In genomic region chr12:123657211-123657610, GRCh38 we compare ENCODE assay signal across 18 cellular contexts. TPM values are rescaled to one million over a fixed set of nuclear protein-coding genes. Genes with fewer than 3 reads are reported as not detected.
DNase-seq lines count a peak whose midpoint lies in the region; ATAC-seq and TF ChIP-seq lines count a peak whose summit lies in the region.
"Had no signal": no experiment of that assay in that cellular context is flagged by ENCODE, and none has a peak within 500 bp of the region (broad histone marks: within the 10 kb centered on the region; RNA-seq: fewer than 3 reads in every experiment).

No MANE protein-coding gene starts in this region.

- POLR2A ChIA-PET in activated naive CD8-positive, alpha-beta T cell treated with anti-CD3 and anti-CD28 coated beads, Interleukin-2, amount 10 ng/mL, durations not matched to agents 7 days and 5 days (lab: Charles Lee), result no interaction called here
- POLR2A ChIA-PET in WTC11 (lab: Charles Lee), result interaction anchor here (0.5 to 0.6 kb wide), 2 partner anchors 57 to 1679 kb away, joined by 3 to 7 read pairs; no protein-coding TSS in a partner anchor

- H3K14ac ChIP-seq in neuronal stem cell (ENCODE audit: low read length), result no peak overlapping the region

- peaks cover 21% of the 10 kb centered on the region for H3K36me3 Mint-ChIP-seq in activated naive CD8-positive, alpha-beta T cell treated with anti-CD3 and anti-CD28 coated beads, Interleukin-2, amount 10 ng/mL, durations not matched to agents 7 days and 5 days
- peaks cover 28% of the 10 kb centered on the region for H3K36me3 Mint-ChIP-seq in activated naive CD8-positive, alpha-beta T cell treated with anti-CD3 and anti-CD28 coated beads for 36 hours
- peaks cover 25% of the 10 kb centered on the region for H3K36me3 Mint-ChIP-seq in WTC11
- H3K36me3 Mint-ChIP-seq in stimulated activated memory B cell treated with anti-CD40 and anti-IgM and Interleukin-4, amounts not matched to agents 10 μg/mL and 1 μg/mL and 100 μg/mL, for 72 hours, result peaks cover 50% of the 10 kb centered on the region

- no peak for TF ChIP-seq CTCF in WTC11 (IDR thresholded peaks at IDR 0.05)

- no peak overlapping the region for H3K23ac ChIP-seq in neuronal stem cell (ENCODE audit: low read depth, low read length, poor library complexity)

- H3K9ac ChIP-seq in neuronal stem cell (ENCODE audit: low read depth, low read length, poor library complexity), result no peak overlapping the region
- H3K9ac ChIP-seq: KMS-11 had no signal

- H3K4ac ChIP-seq in neuronal stem cell (ENCODE audit: low read length), result no peak overlapping the region

- H3K4me2 ChIP-seq in neuronal stem cell (ENCODE audit: insufficient read depth, low read length, poor library complexity, severe bottlenecking), result no peak overlapping the region
- H3K4me2 ChIP-seq: KMS-11, PC-9 had no signal

- H3K27me3 ChIP-seq in neuronal stem cell (ENCODE audit: control insufficient read depth in 3 of 3, insufficient read depth in 3 of 3, low read depth in 1 of 3, low read length in 3 of 3), result no peaks in the 10 kb centered on the region

- H2BK120ac ChIP-seq in neuronal stem cell (ENCODE audit: low read depth, low read length), result no peak overlapping the region

- peaks cover 17% of the 10 kb centered on the region for H3K4me1 Mint-ChIP-seq in activated naive CD8-positive, alpha-beta T cell treated with anti-CD3 and anti-CD28 coated beads, Interleukin-2, amount 10 ng/mL, durations not matched to agents 7 days and 5 days
- peaks cover 11% of the 10 kb centered on the region for H3K4me1 Mint-ChIP-seq in activated naive CD8-positive, alpha-beta T cell treated with anti-CD3 and anti-CD28 coated beads for 36 hours
- no peaks in the 10 kb centered on the region for H3K4me1 Mint-ChIP-seq in WTC11
- peaks cover 32% of the 10 kb centered on the region for H3K4me1 Mint-ChIP-seq in stimulated activated memory B cell treated with anti-CD40 and anti-IgM and Interleukin-4, amounts not matched to agents 10 μg/mL and 1 μg/mL and 100 μg/mL, for 72 hours

- peak overlapping the region; percentile 10 for H3K27ac Mint-ChIP-seq in activated naive CD8-positive, alpha-beta T cell treated with anti-CD3 and anti-CD28 coated beads, Interleukin-2, amount 10 ng/mL, durations not matched to agents 7 days and 5 days
- H3K27ac Mint-ChIP-seq in activated naive CD8-positive, alpha-beta T cell treated with anti-CD3 and anti-CD28 coated beads for 36 hours, result no peak overlapping the region
- H3K27ac Mint-ChIP-seq in WTC11, result no peak overlapping the region
- H3K27ac Mint-ChIP-seq in stimulated activated memory B cell treated with anti-CD40 and anti-IgM and Interleukin-4, amounts not matched to agents 10 μg/mL and 1 μg/mL and 100 μg/mL, for 72 hours, result peak overlapping the region; percentile 5

- no peak overlapping the region for H4K91ac ChIP-seq in neuronal stem cell (ENCODE audit: low read depth, low read length, poor library complexity)

- no peak overlapping the region for H2BK15ac ChIP-seq in neuronal stem cell (ENCODE audit: low read length)

- H3K27ac ChIP-seq in neuronal stem cell (replicated peaks; ENCODE audit: low read length), result no peak overlapping the region
- H3K27ac ChIP-seq: KMS-11, PC-9 had no signal

- H3K4me3 ChIP-seq in neuronal stem cell (ENCODE audit: low read length in 2 of 2), result no peak overlapping the region
- H3K4me3 ChIP-seq: PC-9 had no signal

- no CpG with 5 or more reads among the region's 9 CpGs for WGBS in neuronal stem cell (ENCODE audit: extremely low coverage in 2 of 2, insufficient read length in 2 of 2, insufficient replicate concordance in 1 of 2), 2 donors

- H3K27me3 Mint-ChIP-seq in activated naive CD8-positive, alpha-beta T cell treated with anti-CD3 and anti-CD28 coated beads, Interleukin-2, amount 10 ng/mL, durations not matched to agents 7 days and 5 days, result no peaks in the 10 kb centered on the region
- no peaks in the 10 kb centered on the region for H3K27me3 Mint-ChIP-seq in activated naive CD8-positive, alpha-beta T cell treated with anti-CD3 and anti-CD28 coated beads for 36 hours
- H3K27me3 Mint-ChIP-seq in WTC11 (ENCODE audit: low read depth), result no peaks in the 10 kb centered on the region
- H3K27me3 Mint-ChIP-seq in stimulated activated memory B cell treated with anti-CD40 and anti-IgM and Interleukin-4, amounts not matched to agents 10 μg/mL and 1 μg/mL and 100 μg/mL, for 72 hours, result no peaks in the 10 kb centered on the region

- H2AFZ ChIP-seq in neuronal stem cell (ENCODE audit: low read length), result no peak overlapping the region
- H2AFZ ChIP-seq: PC-9 had no signal

- no peak overlapping the region for H2AK5ac ChIP-seq in neuronal stem cell (ENCODE audit: low read depth, low read length)

- no peak overlapping the region for H3K4me3 Mint-ChIP-seq in activated naive CD8-positive, alpha-beta T cell treated with anti-CD3 and anti-CD28 coated beads, Interleukin-2, amount 10 ng/mL, durations not matched to agents 7 days and 5 days
- H3K4me3 Mint-ChIP-seq in activated naive CD8-positive, alpha-beta T cell treated with anti-CD3 and anti-CD28 coated beads for 36 hours, result no peak overlapping the region
- H3K4me3 Mint-ChIP-seq in WTC11, result no peak overlapping the region
- no peak overlapping the region for H3K4me3 Mint-ChIP-seq in stimulated activated memory B cell treated with anti-CD40 and anti-IgM and Interleukin-4, amounts not matched to agents 10 μg/mL and 1 μg/mL and 100 μg/mL, for 72 hours
- H3K4me3 Mint-ChIP-seq: HFFc6 had no signal

- H2BK12ac ChIP-seq in neuronal stem cell (ENCODE audit: low read length), result no peak overlapping the region

- CTCF ChIA-PET in WTC11 (lab: Charles Lee), result interaction anchor here (0.5 to 0.9 kb wide), 2 partner anchors 9 to 292 kb away, joined by 3 to 5 read pairs; no protein-coding TSS in a partner anchor

- H3K79me1 ChIP-seq in neuronal stem cell (ENCODE audit: low read depth, low read length), result no peaks in the 10 kb centered on the region

- H3K18ac ChIP-seq in neuronal stem cell (ENCODE audit: low read length), result no peak overlapping the region

- H3K9me3 ChIP-seq in neuronal stem cell (replicated peaks in 1 of 2; ENCODE audit: control insufficient read depth in 2 of 2, insufficient read depth in 1 of 2, low read depth in 1 of 2, low read length in 2 of 2), result peaks cover 0 to 2% of the 10 kb centered on the region in 2 donors

- H3K9me3 Mint-ChIP-seq in activated naive CD8-positive, alpha-beta T cell treated with anti-CD3 and anti-CD28 coated beads, Interleukin-2, amount 10 ng/mL, durations not matched to agents 7 days and 5 days, result no peaks in the 10 kb centered on the region
- no peaks in the 10 kb centered on the region for H3K9me3 Mint-ChIP-seq in activated naive CD8-positive, alpha-beta T cell treated with anti-CD3 and anti-CD28 coated beads for 36 hours
- no peaks in the 10 kb centered on the region for H3K9me3 Mint-ChIP-seq in WTC11
- no peaks in the 10 kb centered on the region for H3K9me3 Mint-ChIP-seq in stimulated activated memory B cell treated with anti-CD40 and anti-IgM and Interleukin-4, amounts not matched to agents 10 μg/mL and 1 μg/mL and 100 μg/mL, for 72 hours
- H3K9me3 Mint-ChIP-seq: HFFc6 had no signal

- H2BK5ac ChIP-seq in neuronal stem cell (ENCODE audit: low read length), result no peak overlapping the region

- no peak for DNase-seq in activated naive CD8-positive, alpha-beta T cell treated with anti-CD3 and anti-CD28 coated beads, Interleukin-2, amount 10 ng/mL, durations not matched to agents 7 days and 5 days
- no peak for DNase-seq in activated naive CD8-positive, alpha-beta T cell treated with anti-CD3 and anti-CD28 coated beads for 36 hours
- DNase-seq in WTC11 (ENCODE audit: low spot score), result peak; percentile 30
- DNase-seq in neuronal stem cell (ENCODE audit: low spot score), result no peak
- no peak for DNase-seq in HT-29 (ENCODE audit: low spot score)
- DNase-seq: ACHN, C1 segment of cervical spinal cord, DMS79, GOT3, HFFc6, NCI-H1436, NCI-H1930, NCI-H345, NCI-H524 treated with DMSO at 0.1 percent for 48 hours, PC-9 had no signal

- H3K4me1 ChIP-seq in neuronal stem cell (ENCODE audit: control insufficient read depth in 2 of 2, insufficient read depth in 1 of 2, low read depth in 1 of 2, low read length in 2 of 2), result no peaks in the 10 kb centered on the region

- peaks cover 20 to 84% of the 10 kb centered on the region in 2 donors for H3K36me3 ChIP-seq in neuronal stem cell (replicated peaks in 1 of 2; ENCODE audit: control insufficient read depth in 2 of 2, insufficient read depth in 2 of 2, low read length in 2 of 2)

- no peak overlapping the region for H4K8ac ChIP-seq in neuronal stem cell (ENCODE audit: low read depth, low read length)

- no peak for ATAC-seq in activated naive CD8-positive, alpha-beta T cell treated with anti-CD3 and anti-CD28 coated beads, Interleukin-2, amount 10 ng/mL, durations not matched to agents 7 days and 5 days (ENCODE audit: low read depth)
- ATAC-seq in WTC11, result peak; percentile 59; the same call in 1 of the 2 replicates
- ATAC-seq in stimulated activated memory B cell treated with anti-CD40 and anti-IgM and Interleukin-4, amounts not matched to agents 10 μg/mL and 1 μg/mL and 100 μg/mL, for 72 hours, result no peak
- ATAC-seq: HepG2 had no signal

RNA-seq across cellular contexts. Expression of gene TCTN2, which starts 13.7 kb away (rescaled TPM):
- total RNA-seq in activated naive CD8-positive, alpha-beta T cell treated with anti-CD3 and anti-CD28 coated beads, Interleukin-2, amount 10 ng/mL, durations not matched to agents 7 days and 5 days, result 1 to 10 TPM; 3.8 to 4.1 TPM
- total RNA-seq in activated naive CD8-positive, alpha-beta T cell treated with anti-CD3 and anti-CD28 coated beads for 36 hours, result 1 to 10 TPM; 3.3 to 3.6 TPM
- 6.2 to 9.1 TPM (median 7.6 TPM) in 3 replicates for total RNA-seq in WTC11 (2021)
- polyA plus RNA-seq in neuronal stem cell (2013, experiment 1 of 2), result 14.7 TPM
- polyA plus RNA-seq in neuronal stem cell (2013, experiment 2 of 2), result 15.6 TPM
- 6.1 and 6.6 TPM in 2 replicates for total RNA-seq in HT-29 (2014; rRNA removed; shearing (Covaris generic))

RNA-seq across cellular contexts. Expression of gene GTF2H3, which starts 23.6 kb away (rescaled TPM):
- total RNA-seq in activated naive CD8-positive, alpha-beta T cell treated with anti-CD3 and anti-CD28 coated beads, Interleukin-2, amount 10 ng/mL, durations not matched to agents 7 days and 5 days, result 10 to 100 TPM; 35.8 to 36.7 TPM
- total RNA-seq in activated naive CD8-positive, alpha-beta T cell treated with anti-CD3 and anti-CD28 coated beads for 36 hours, result 10 to 100 TPM; 95.9 TPM
- 31.6 to 35.9 TPM (median 35.8 TPM) in 3 replicates for total RNA-seq in WTC11 (2021)
- 17.6 TPM for polyA plus RNA-seq in neuronal stem cell (2013, experiment 1 of 2)
- polyA plus RNA-seq in neuronal stem cell (2013, experiment 2 of 2), result 17.6 TPM
- 10.7 and 13.1 TPM in 2 replicates for total RNA-seq in HT-29 (2014; rRNA removed; shearing (Covaris generic))

RNA-seq across cellular contexts. Expression of gene EIF2B1, which starts 23.7 kb away (rescaled TPM):
- 10 to 100 TPM; 56.8 to 62.8 TPM for total RNA-seq in activated naive CD8-positive, alpha-beta T cell treated with anti-CD3 and anti-CD28 coated beads, Interleukin-2, amount 10 ng/mL, durations not matched to agents 7 days and 5 days
- total RNA-seq in activated naive CD8-positive, alpha-beta T cell treated with anti-CD3 and anti-CD28 coated beads for 36 hours, result 10 to 100 TPM; 89.8 to 93.5 TPM
- 42.9 to 48.3 TPM (median 46.5 TPM) in 3 replicates for total RNA-seq in WTC11 (2021)
- 29.6 TPM for polyA plus RNA-seq in neuronal stem cell (2013, experiment 1 of 2)
- polyA plus RNA-seq in neuronal stem cell (2013, experiment 2 of 2), result 29.4 TPM
- total RNA-seq in HT-29 (2014; rRNA removed; shearing (Covaris generic)), result 54.2 and 56.5 TPM in 2 replicates

RNA-seq across cellular contexts. Expression of gene ATP6V0A2, which starts 54.9 kb away (rescaled TPM):
- 10 to 100 TPM; 52.1 to 54.4 TPM for total RNA-seq in activated naive CD8-positive, alpha-beta T cell treated with anti-CD3 and anti-CD28 coated beads, Interleukin-2, amount 10 ng/mL, durations not matched to agents 7 days and 5 days
- 10 to 100 TPM; 49.5 to 54.3 TPM for total RNA-seq in activated naive CD8-positive, alpha-beta T cell treated with anti-CD3 and anti-CD28 coated beads for 36 hours
- 48.8 to 63.8 TPM (median 49.8 TPM) in 3 replicates for total RNA-seq in WTC11 (2021)
- polyA plus RNA-seq in neuronal stem cell (2013, experiment 1 of 2), result 13.7 TPM
- polyA plus RNA-seq in neuronal stem cell (2013, experiment 2 of 2), result 13.8 TPM
- total RNA-seq in HT-29 (2014; rRNA removed; shearing (Covaris generic)), result 28.6 and 34.8 TPM in 2 replicates

RNA-seq across cellular contexts. Expression of gene DDX55, which starts 55.3 kb away (rescaled TPM):
- total RNA-seq in activated naive CD8-positive, alpha-beta T cell treated with anti-CD3 and anti-CD28 coated beads, Interleukin-2, amount 10 ng/mL, durations not matched to agents 7 days and 5 days, result 10 to 100 TPM; 34.5 to 39.3 TPM
- total RNA-seq in activated naive CD8-positive, alpha-beta T cell treated with anti-CD3 and anti-CD28 coated beads for 36 hours, result 10 to 100 TPM; 55.3 to 56.7 TPM
- total RNA-seq in WTC11 (2021), result 35.0 to 45.5 TPM (median 44.2 TPM) in 3 replicates
- 18.3 TPM for polyA plus RNA-seq in neuronal stem cell (2013, experiment 1 of 2)
- 18.1 TPM for polyA plus RNA-seq in neuronal stem cell (2013, experiment 2 of 2)
- total RNA-seq in HT-29 (2014; rRNA removed; shearing (Covaris generic)), result 33.6 and 43.0 TPM in 2 replicates

Comparison
In these comparisons a context has a peak if more than half of its experiments do, and no peak if none do; other contexts are left out.
1. H3K27ac Mint-ChIP-seq: peak in activated naive CD8-positive, alpha-beta T cell treated with anti-CD3 and anti-CD28 coated beads, Interleukin-2, amount 10 ng/mL, durations not matched to agents 7 days and 5 days (single experiment) and stimulated activated memory B cell treated with anti-CD40 and anti-IgM and Interleukin-4, amounts not matched to agents 10 μg/mL and 1 μg/mL and 100 μg/mL, for 72 hours (single experiment); none in activated naive CD8-positive, alpha-beta T cell treated with anti-CD3 and anti-CD28 coated beads for 36 hours (single experiment) and WTC11 (single experiment).